ENCODE assay signal across 1 cellular context in genomic region chr20:33732166-33732970, GRCh38.
TF ChIP-seq lines count a peak whose summit lies in the region.

No MANE protein-coding gene starts in this region.

TF ChIP-seq in HepG2, 621 proteins besides CTCF, POLR2A, EP300 and RAD21 (continued from another document and continues in another):
- TF ChIP-seq ZNF609 (CRISPR knock-in tag; IDR thresholded peaks at IDR 0.05; ENCODE audit: borderline replicate concordance) (peak; percentile 41; the same call in 1 of the 2 replicates), STAG1 (CRISPR knock-in tag; IDR thresholded peaks at IDR 0.05) (0 out of 2 replicates have a peak, but pooled peaks have one; percentile 13), SP4 (CRISPR knock-in tag; IDR thresholded peaks at IDR 0.05) (peak; percentile 91), ZNF839 (CRISPR knock-in tag; IDR thresholded peaks at IDR 0.05; ENCODE audit: borderline replicate concordance) (peak; percentile 59; the same call in 1 of the 2 replicates), ZBTB42 (CRISPR knock-in tag; IDR thresholded peaks at IDR 0.05) (no peak), ZNF75D (CRISPR knock-in tag; IDR thresholded peaks at IDR 0.05; ENCODE audit: borderline replicate concordance) (no peak), ZNF280B (CRISPR knock-in tag; IDR thresholded peaks at IDR 0.05; ENCODE audit: borderline replicate concordance) (peak; percentile 79), ZNF362 (CRISPR knock-in tag; IDR thresholded peaks at IDR 0.05; ENCODE audit: borderline replicate concordance) (no peak), NR2C2 (CRISPR knock-in tag; IDR thresholded peaks at IDR 0.05; ENCODE audit: borderline replicate concordance) (peak; percentile 9; the same call in 1 of the 2 replicates), ZNF331 (CRISPR knock-in tag; IDR thresholded peaks at IDR 0.05) (peak; percentile 81), LRRFIP1 (CRISPR knock-in tag; conservative IDR thresholded peaks at IDR 0.05) (no peak; the same call in 1 of the 2 replicates), REL (CRISPR knock-in tag; conservative IDR thresholded peaks at IDR 0.05) (peak; percentile 79), HOXA3 (CRISPR knock-in tag; IDR thresholded peaks at IDR 0.05) (peak; percentile 95), ZNF572 (CRISPR knock-in tag; IDR thresholded peaks at IDR 0.05) (peak; percentile 76; the same call in 1 of the 2 replicates), ZNF333 (CRISPR knock-in tag; IDR thresholded peaks at IDR 0.05; ENCODE audit: borderline replicate concordance) (peak; percentile 27; the same call in 1 of the 2 replicates), BORCS8-MEF2B (CRISPR knock-in tag; IDR thresholded peaks at IDR 0.05) (peak; percentile 92; the same call in 1 of the 2 replicates), SRSF1 (optimal IDR thresholded peaks at IDR 0.05; ENCODE audit: low read depth, low read length) (peak; percentile 100), DNMT1 (CRISPR knock-in tag; IDR thresholded peaks at IDR 0.05) (peak; percentile 96; the same call in 1 of the 2 replicates), ZNF710 (CRISPR knock-in tag; IDR thresholded peaks at IDR 0.05; ENCODE audit: borderline replicate concordance) (peak; percentile 4; the same call in 1 of the 2 replicates), RORA (CRISPR knock-in tag; IDR thresholded peaks at IDR 0.05) (peak; percentile 55; the same call in 1 of the 2 replicates), ZSCAN30 (CRISPR knock-in tag; IDR thresholded peaks at IDR 0.05) (no peak), MTA3 (CRISPR knock-in tag; IDR thresholded peaks at IDR 0.05) (0 out of 2 replicates have a peak, but pooled peaks have one; percentile 15), SP2 (CRISPR knock-in tag; IDR thresholded peaks at IDR 0.05) (peak; percentile 32; the same call in 1 of the 2 replicates), MAX (IDR thresholded peaks at IDR 0.05) (peak; percentile 93), ZNF616 (CRISPR knock-in tag; IDR thresholded peaks at IDR 0.05; ENCODE audit: low read depth) (peak; percentile 80; the same call in 1 of the 2 replicates), USF2 (IDR thresholded peaks at IDR 0.05; ENCODE audit: low read depth, low read length) (no peak), USF2 (CRISPR knock-in tag; IDR thresholded peaks at IDR 0.05; ENCODE audit: borderline replicate concordance) (peak; percentile 35; the same call in 1 of the 2 replicates), NCOA2 (CRISPR knock-in tag; IDR thresholded peaks at IDR 0.05) (peak; percentile 71; the same call in 1 of the 2 replicates), RFX1 (IDR thresholded peaks at IDR 0.05) (no peak), ZSCAN29 (CRISPR knock-in tag; conservative IDR thresholded peaks at IDR 0.05) (peak; percentile 88; the same call in 1 of the 2 replicates), POGZ (CRISPR knock-in tag; IDR thresholded peaks at IDR 0.05) (peak; percentile 62), KMT2A (CRISPR knock-in tag; IDR thresholded peaks at IDR 0.05) (peak; percentile 56), KDM1A (CRISPR knock-in tag; IDR thresholded peaks at IDR 0.05) (no peak; the same call in 1 of the 2 replicates), ZFP37 (CRISPR knock-in tag; IDR thresholded peaks at IDR 0.05; ENCODE audit: borderline replicate concordance) (no peak), FOXJ3 (CRISPR knock-in tag; IDR thresholded peaks at IDR 0.05; ENCODE audit: borderline replicate concordance) (no peak), ZBTB2 (CRISPR knock-in tag; IDR thresholded peaks at IDR 0.05; ENCODE audit: low read depth) (peak; percentile 8), REXO4 (CRISPR knock-in tag; IDR thresholded peaks at IDR 0.05; ENCODE audit: borderline replicate concordance) (peak; percentile 79; the same call in 1 of the 2 replicates), ZIK1 (CRISPR knock-in tag; IDR thresholded peaks at IDR 0.05; ENCODE audit: borderline replicate concordance, low read depth) (peak; percentile 85; the same call in 1 of the 2 replicates), ZNF234 (CRISPR knock-in tag; conservative IDR thresholded peaks at IDR 0.05) (peak; percentile 93; the same call in 1 of the 2 replicates), ZNF703 (CRISPR knock-in tag; IDR thresholded peaks at IDR 0.05; ENCODE audit: borderline replicate concordance) (peak; percentile 77), KDM4B (CRISPR knock-in tag; IDR thresholded peaks at IDR 0.05) (peak; percentile 5; the same call in 1 of the 2 replicates), MAZ (IDR thresholded peaks at IDR 0.05; ENCODE audit: borderline replicate concordance, low read depth, low read length) (peak; percentile 96), MAZ (CRISPR knock-in tag; IDR thresholded peaks at IDR 0.05; ENCODE audit: low read depth) (peak; percentile 100), ZNF224 (CRISPR knock-in tag; IDR thresholded peaks at IDR 0.05) (0 out of 2 replicates have a peak, but pooled peaks have one; percentile 17), NR2F6 (IDR thresholded peaks at IDR 0.05) (no peak), NR2F6 (CRISPR knock-in tag; IDR thresholded peaks at IDR 0.05) (no peak), ZNF768 (CRISPR knock-in tag; IDR thresholded peaks at IDR 0.05) (peak; percentile 81), MXD1 (CRISPR knock-in tag; IDR thresholded peaks at IDR 0.05) (peak; percentile 85), FOXP1 (IDR thresholded peaks at IDR 0.05) (no peak), FOXP1 (CRISPR knock-in tag; IDR thresholded peaks at IDR 0.05) (no peak; the same call in 1 of the 2 replicates), MED1 (CRISPR knock-in tag; IDR thresholded peaks at IDR 0.05) (peak; percentile 86), SKI (IDR thresholded peaks at IDR 0.05; ENCODE audit: partially characterized antibody) (peak; percentile 76), HOXA7 (CRISPR knock-in tag; IDR thresholded peaks at IDR 0.05) (peak; percentile 92)
